In genomic region chr6:160431231-160431630, GRCh38 we compare ENCODE assay signal across 10 cellular contexts.
DNase-seq lines count a peak whose midpoint lies in the region; ATAC-seq and TF ChIP-seq lines count a peak whose summit lies in the region.
"Had no signal": no experiment of that assay in that cellular context is flagged by ENCODE, and none has a peak within 500 bp of the region (broad histone marks: within the 10 kb centered on the region; RNA-seq: fewer than 3 reads in every experiment).

No MANE protein-coding gene starts in this region.

- TF ChIP-seq CTCF in cardiac fibroblast (IDR thresholded peaks at IDR 0.05; ENCODE audit: low read depth, low read length) (no peak), GM20000 (IDR thresholded peaks at IDR 0.05; ENCODE audit: extremely low read depth, missing control alignments) (no peak)

- H3K4me1 ChIP-seq in skeletal muscle tissue (ENCODE audit: control insufficient read depth in 3 of 3, insufficient read depth in 3 of 3, low read length in 3 of 3): peaks cover 30 to 32% (median 31%) of the 10 kb centered on the region in 3 donors

- ATAC-seq in HG02870 (IDR thresholded peaks at IDR 0.05; ENCODE audit: unreplicated experiment): no peak
- ATAC-seq in HG03442 (IDR thresholded peaks at IDR 0.05; ENCODE audit: unreplicated experiment): no peak
- ATAC-seq: activated CD4-positive, CD25-positive, alpha-beta regulatory T cell treated with anti-CD3 and anti-CD28 coated beads, Interleukin-2, amount 50 U/mL, for 24 hours had no signal

- peak overlapping the region; percentile 49 for H3K27ac ChIP-seq in skeletal muscle tissue (ENCODE audit: low read depth, low read length)

- no peak overlapping the region for H3K4me3 ChIP-seq in cardiac fibroblast (replicated peaks in 1 of 2; ENCODE audit: low read depth in 2 of 2, low read length in 2 of 2)
- H3K4me3 ChIP-seq in skeletal muscle tissue (ENCODE audit: low read length in 3 of 3): no peak overlapping the region
- H3K4me3 ChIP-seq: dorsolateral prefrontal cortex had no signal

- H3K9ac ChIP-seq in skeletal muscle tissue (ENCODE audit: low read depth in 1 of 3, low read length in 3 of 3): no peak overlapping the region

- H3K27me3 ChIP-seq in skeletal muscle tissue (ENCODE audit: control insufficient read depth in 3 of 3, insufficient read depth in 3 of 3, low read length in 3 of 3): no peaks in the 10 kb centered on the region

- H3K36me3 ChIP-seq in skeletal muscle tissue (ENCODE audit: control insufficient read depth in 3 of 3, insufficient read depth in 3 of 3, low read length in 3 of 3): no peaks in the 10 kb centered on the region

- DNase-seq in GM04504 (ENCODE audit: low read depth): peak; percentile 70
- DNase-seq in cardiac fibroblast (ENCODE audit: low read depth in 2 of 2): peak; percentile 99
- peak; percentile 94 for DNase-seq in iris pigment epithelial cell (ENCODE audit: low read depth)
- DNase-seq in NCI-H2029 (lab: John Stamatoyannopoulos, UW): no peak
- DNase-seq in GM20000 (ENCODE audit: low spot score): no peak
- DNase-seq: dorsolateral prefrontal cortex had no signal

- no peaks in the 10 kb centered on the region for H3K9me3 ChIP-seq in skeletal muscle tissue (ENCODE audit: control insufficient read depth in 3 of 3, low read length in 3 of 3)

Comparison
In these comparisons a context has a peak if more than half of its experiments do, and no peak if none do; other contexts are left out.
1. DNase-seq: peak in GM04504 (single experiment), cardiac fibroblast (2 of 2) and iris pigment epithelial cell (single experiment); none in NCI-H2029 (single experiment) and GM20000 (single experiment).